8 cellular contexts compared by ENCODE assay signal in the genomic region with DNA sequence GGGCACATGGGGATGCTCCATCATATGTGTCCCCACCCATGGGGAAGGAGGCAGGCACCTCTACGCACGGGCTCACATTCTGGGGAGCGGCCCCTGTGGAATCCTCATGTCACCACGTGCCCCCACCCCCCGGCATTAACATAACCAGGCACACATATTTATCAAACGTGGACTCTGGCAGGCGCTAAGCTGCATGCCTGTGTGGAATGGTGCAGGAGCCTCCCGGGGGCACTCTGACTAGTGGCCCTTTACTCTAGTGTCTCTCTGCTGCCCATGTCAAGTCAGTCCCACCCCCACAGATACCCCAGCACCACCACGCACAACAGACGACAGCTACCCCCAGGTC.
DNase-seq lines count a peak whose midpoint lies in the region; ATAC-seq and TF ChIP-seq lines count a peak whose summit lies in the region.

No MANE protein-coding gene starts in this region.

- peaks cover 0 to 12% (median 0%) of the 10 kb centered on the region in 11 experiments; a peak in 5 of 22 replicates for H3K36me3 ChIP-seq in BLaER1 treated with 17β-estradiol and CSF1 and Interleukin-3, amounts not matched to agents 10 nM and 100 nM
- H3K36me3 ChIP-seq in GM23338 (ENCODE audit: insufficient read depth) (no peaks in the 10 kb centered on the region), mucosa of stomach (ENCODE audit: control insufficient read depth, insufficient read depth, low read length) (no peaks in the 10 kb centered on the region), trophoblast cell (ENCODE audit: control insufficient read depth in 1 of 2, insufficient read depth in 2 of 2, low read length in 2 of 2) (no peaks in the 10 kb centered on the region), testis (ENCODE audit: low read depth, missing control alignments) (no peaks in the 10 kb centered on the region)

- H4K20me1 ChIP-seq in BLaER1 treated with 17β-estradiol and CSF1 and Interleukin-3, amounts not matched to agents 10 nM and 100 nM = peaks cover 3 to 79% (median 65%) of the 10 kb centered on the region in 11 experiments; a peak in 17 of 22 replicates
- H4K20me1 ChIP-seq in GM23338 (replicated peaks; ENCODE audit: insufficient read depth) = peaks cover 15% of the 10 kb centered on the region

- no peak overlapping the region for H3K18ac ChIP-seq in trophoblast cell (ENCODE audit: low read length)

- H3K4me3 ChIP-seq in BLaER1 treated with 17β-estradiol and CSF1 and Interleukin-3, amounts not matched to agents 10 nM and 100 nM = peak overlapping the region in 8 of 10 experiments; percentile 5 to 55 (median 28); a peak in 9 of 20 replicates
- H3K4me3 ChIP-seq in GM23338 (no peak overlapping the region), mucosa of stomach (ENCODE audit: low read length) (peak overlapping the region; percentile 9), trophoblast cell (ENCODE audit: low read depth, low read length) (no peak overlapping the region), testis (no peak overlapping the region)

- TF ChIP-seq CTCF in GM23338 (conservative IDR thresholded peaks at IDR 0.05; ENCODE audit: low read depth in 2 of 2) (no peak), testis (IDR thresholded peaks at IDR 0.05) (no peak)

- peaks cover 7% of the 10 kb centered on the region for H3K27me3 Mint-ChIP-seq in GM23338 (ENCODE audit: insufficient read depth, low read depth, poor library complexity)
- no peaks in the 10 kb centered on the region for H3K27me3 Mint-ChIP-seq in activated naive CD8-positive, alpha-beta T cell treated with anti-CD3 and anti-CD28 coated beads for 36 hours

- peak overlapping the region; percentile 43 for H3K27ac Mint-ChIP-seq in GM23338
- H3K27ac Mint-ChIP-seq in activated naive CD8-positive, alpha-beta T cell treated with anti-CD3 and anti-CD28 coated beads for 36 hours = peak overlapping the region; percentile 94

- no peaks in the 10 kb centered on the region for H3F3A ChIP-seq in GM23338 (replicated peaks; ENCODE audit: low read depth)

- no peak overlapping the region for H3K4ac ChIP-seq in trophoblast cell (ENCODE audit: low read depth, low read length)

- H2BK12ac ChIP-seq in trophoblast cell (ENCODE audit: low read length) = no peak overlapping the region

- no peak overlapping the region for H2BK5ac ChIP-seq in trophoblast cell (ENCODE audit: low read depth, low read length, poor library complexity)

- peak overlapping the region in 9 of 11 experiments; percentile 39 to 78 (median 56); a peak in 18 of 22 replicates for H3K27ac ChIP-seq in BLaER1 treated with 17β-estradiol and CSF1 and Interleukin-3, amounts not matched to agents 10 nM and 100 nM
- H3K27ac ChIP-seq in GM23338 (ENCODE audit: low read depth) (0 out of 2 replicates have a peak overlapping the region, but pooled peaks have one; percentile 23), trophoblast cell (ENCODE audit: low read depth, low read length) (no peak overlapping the region), testis (no peak overlapping the region)

- H3K9ac ChIP-seq in BLaER1 treated with 17β-estradiol and CSF1 and Interleukin-3, amounts not matched to agents 10 nM and 100 nM = peak overlapping the region in 10 of 11 experiments; percentile 23 to 73 (median 57); a peak in 18 of 22 replicates
- H3K9ac ChIP-seq in mucosa of stomach (ENCODE audit: low read length) = peak overlapping the region; percentile 19
- H3K9ac ChIP-seq in trophoblast cell (ENCODE audit: low read length) = no peak overlapping the region

- no peak overlapping the region for H3K4me3 Mint-ChIP-seq in GM23338
- H3K4me3 Mint-ChIP-seq in activated naive CD8-positive, alpha-beta T cell treated with anti-CD3 and anti-CD28 coated beads for 36 hours = peak overlapping the region; percentile 74

- H2AFZ ChIP-seq in GM23338 (no peak overlapping the region), trophoblast cell (ENCODE audit: insufficient read depth, low read length, poor library complexity) (no peak overlapping the region)

- no peak for DNase-seq in GM23338 (ENCODE audit: low spot score)
- no peak for DNase-seq in activated naive CD8-positive, alpha-beta T cell treated with anti-CD3 and anti-CD28 coated beads for 36 hours
- no peak for DNase-seq in stimulated activated CD4-positive, alpha-beta T cell treated with anti-CD3 and anti-CD28 coated beads, Interleukin-2, amount 100 ng/mL, for 48 hours
- no peak for DNase-seq in trophoblast cell
- DNase-seq in testis = no peak

- H3K36me3 Mint-ChIP-seq in GM23338 (ENCODE audit: low read depth) = no peaks in the 10 kb centered on the region
- peaks cover 33% of the 10 kb centered on the region for H3K36me3 Mint-ChIP-seq in activated naive CD8-positive, alpha-beta T cell treated with anti-CD3 and anti-CD28 coated beads for 36 hours

- H3K9me3 Mint-ChIP-seq in GM23338 = no peaks in the 10 kb centered on the region
- no peaks in the 10 kb centered on the region for H3K9me3 Mint-ChIP-seq in activated naive CD8-positive, alpha-beta T cell treated with anti-CD3 and anti-CD28 coated beads for 36 hours

- peak overlapping the region; percentile 73 to 94 (median 88) for H3K4me2 ChIP-seq in BLaER1 treated with 17β-estradiol and CSF1 and Interleukin-3, amounts not matched to agents 10 nM and 100 nM
- no peak overlapping the region for H3K4me2 ChIP-seq in GM23338
- no peak overlapping the region for H3K4me2 ChIP-seq in trophoblast cell (ENCODE audit: low read length)

- H3K9me3 ChIP-seq in BLaER1 treated with 17β-estradiol and CSF1 and Interleukin-3, amounts not matched to agents 10 nM and 100 nM (replicated peaks in 1 of 11) = peaks cover 0 to 5% (median 0%) of the 10 kb centered on the region in 11 experiments; a peak in 2 of 22 replicates
- H3K9me3 ChIP-seq in mucosa of stomach (ENCODE audit: control insufficient read depth, low read length) (no peaks in the 10 kb centered on the region), trophoblast cell (ENCODE audit: insufficient read depth, low read depth, low read length) (no peaks in the 10 kb centered on the region), testis (no peaks in the 10 kb centered on the region)

- intact Hi-C loops in testis (cut with DNase I; ENCODE audit: low total_unique reads) = no loop called here

- peaks cover 53% of the 10 kb centered on the region for H3K79me2 ChIP-seq in GM23338 (replicated peaks; ENCODE audit: insufficient read depth)
- H3K79me2 ChIP-seq in trophoblast cell (ENCODE audit: control insufficient read depth, insufficient read depth, low read length, poor library complexity) = no peaks in the 10 kb centered on the region

- H3K4me1 Mint-ChIP-seq in GM23338 = peaks cover 59% of the 10 kb centered on the region
- H3K4me1 Mint-ChIP-seq in activated naive CD8-positive, alpha-beta T cell treated with anti-CD3 and anti-CD28 coated beads for 36 hours = peaks cover 90% of the 10 kb centered on the region

- no peaks in the 10 kb centered on the region for H3K9me2 ChIP-seq in GM23338 (ENCODE audit: insufficient read depth)

- no peak overlapping the region for H4K8ac ChIP-seq in trophoblast cell (ENCODE audit: low read depth, low read length)

- H2AK5ac ChIP-seq in trophoblast cell (ENCODE audit: low read length) = no peak overlapping the region

- no peak overlapping the region for H3K23ac ChIP-seq in trophoblast cell (ENCODE audit: low read length)

- ATAC-seq in GM23338 = no peak
- no peak for ATAC-seq in HG02981 (IDR thresholded peaks at IDR 0.05; ENCODE audit: unreplicated experiment)

- H3K14ac ChIP-seq in trophoblast cell (ENCODE audit: low read length) = no peak overlapping the region

- H4K91ac ChIP-seq in trophoblast cell (ENCODE audit: low read depth, low read length) = no peak overlapping the region

- no peak overlapping the region for H4K12ac ChIP-seq in trophoblast cell (ENCODE audit: low read depth, low read length)

- no CpG with 5 or more reads among the region's 10 CpGs for WGBS in trophoblast cell (ENCODE audit: extremely low coverage, insufficient coverage, insufficient read length)
- 91 to 100% methylated on average over 3 to 9 of the region's 10 CpGs for WGBS in testis, 2 donors

- peaks cover 79 to 93% (median 90%) of the 10 kb centered on the region in 10 experiments for H3K4me1 ChIP-seq in BLaER1 treated with 17β-estradiol and CSF1 and Interleukin-3, amounts not matched to agents 10 nM and 100 nM
- H3K4me1 ChIP-seq in GM23338 (ENCODE audit: insufficient read depth) (peaks cover 32% of the 10 kb centered on the region), mucosa of stomach (ENCODE audit: control insufficient read depth, insufficient read depth, low read length) (peaks cover 50% of the 10 kb centered on the region), trophoblast cell (ENCODE audit: control insufficient read depth in 1 of 2, insufficient read depth in 2 of 2, low read length in 2 of 2) (no peaks in the 10 kb centered on the region), testis (peaks cover 11% of the 10 kb centered on the region)

- TF ChIP-seq POLR2A in testis (IDR thresholded peaks at IDR 0.05) = no peak

- no peak overlapping the region for H2BK120ac ChIP-seq in trophoblast cell (ENCODE audit: insufficient read depth, low read length, poor library complexity)

- H3K79me1 ChIP-seq in trophoblast cell (ENCODE audit: low read length) = no peaks in the 10 kb centered on the region

- peaks cover 0 to 11% (median 0%) of the 10 kb centered on the region in 11 experiments; a peak in 1 of 22 replicates for H3K27me3 ChIP-seq in BLaER1 treated with 17β-estradiol and CSF1 and Interleukin-3, amounts not matched to agents 10 nM and 100 nM
- no peaks in the 10 kb centered on the region for H3K27me3 ChIP-seq in GM23338 (ENCODE audit: insufficient read depth)
- H3K27me3 ChIP-seq in mucosa of stomach (ENCODE audit: control insufficient read depth, insufficient read depth, low read length) = no peaks in the 10 kb centered on the region
- no peaks in the 10 kb centered on the region for H3K27me3 ChIP-seq in trophoblast cell (ENCODE audit: insufficient read depth, low read length)
- H3K27me3 ChIP-seq in testis = no peaks in the 10 kb centered on the region

TF ChIP-seq in GM23338, 12 proteins besides CTCF, POLR2A, EP300 and RAD21 (continues in another document):
- TF ChIP-seq CREB1 (CRISPR knock-in tag; IDR thresholded peaks at IDR 0.05; ENCODE audit: low read depth) (no peak), POLR2AphosphoS5 (IDR thresholded peaks at IDR 0.05; ENCODE audit: low read depth) (no peak), EZH2phosphoT487 (IDR thresholded peaks at IDR 0.05; ENCODE audit: unreplicated experiment) (no peak), JUNB (IDR thresholded peaks at IDR 0.05; ENCODE audit: unreplicated experiment) (no peak), EZH2 (IDR thresholded peaks at IDR 0.05; ENCODE audit: low read depth, unreplicated experiment) (no peak)

Comparison
In these comparisons a context has a peak if more than half of its experiments do, and no peak if none do; other contexts are left out.
1. H3K27ac ChIP-seq: peak in BLaER1 treated with 17β-estradiol and CSF1 and Interleukin-3, amounts not matched to agents 10 nM and 100 nM (9 of 11) and GM23338 (single experiment); none in trophoblast cell (single experiment) and testis (0 of 2).
2. H3K4me2 ChIP-seq: peak in BLaER1 treated with 17β-estradiol and CSF1 and Interleukin-3, amounts not matched to agents 10 nM and 100 nM (11 of 11); none in GM23338 (single experiment) and trophoblast cell (single experiment).
3. H3K4me3 ChIP-seq: peak in BLaER1 treated with 17β-estradiol and CSF1 and Interleukin-3, amounts not matched to agents 10 nM and 100 nM (8 of 10) and mucosa of stomach (single experiment); none in GM23338 (single experiment), trophoblast cell (single experiment) and testis (0 of 2).